Comparison of ENCODE assay signal across 11 cellular contexts in the genomic region with DNA sequence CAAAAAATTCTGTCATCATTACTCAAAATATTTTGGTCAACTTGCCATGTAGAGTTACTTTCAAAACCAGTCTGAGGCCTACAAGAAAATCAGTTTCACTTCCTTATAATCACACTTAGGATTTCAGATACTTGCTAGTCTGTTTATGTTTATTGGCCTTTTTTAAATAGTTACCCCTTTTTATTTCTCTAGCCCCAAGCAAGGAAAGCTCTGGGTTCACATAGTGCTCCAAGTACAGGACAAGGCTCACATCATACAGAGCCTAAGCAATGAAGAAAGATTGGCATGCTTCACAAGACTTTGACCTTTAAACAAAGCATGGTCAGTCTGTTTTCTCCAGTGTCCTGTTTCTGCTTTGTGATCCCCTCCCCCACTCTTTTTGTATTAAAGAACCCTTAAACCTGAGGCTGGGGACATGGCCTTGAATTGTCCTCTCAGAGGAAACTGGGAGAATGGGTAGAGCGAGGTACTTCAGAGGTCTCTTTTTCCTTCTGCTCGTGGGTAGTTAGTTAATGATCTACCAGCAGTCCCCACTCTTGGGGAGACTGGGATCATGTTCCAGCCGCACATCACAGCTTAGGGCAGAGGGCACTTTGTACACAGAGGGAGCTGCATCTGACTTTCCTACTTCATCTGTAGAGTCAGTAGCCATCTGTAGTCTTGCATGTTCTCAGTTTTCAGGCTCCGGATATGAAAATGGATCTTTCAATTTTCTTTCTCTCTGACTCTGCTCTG. TPM values are rescaled to one million over a fixed set of nuclear protein-coding genes. Genes with fewer than 3 reads are reported as not detected.
DNase-seq lines count a peak whose midpoint lies in the region; ATAC-seq, FAIRE-seq and TF ChIP-seq lines count a peak whose summit lies in the region.
"Had no signal": no experiment of that assay in that cellular context is flagged by ENCODE, and none has a peak within 500 bp of the region (broad histone marks: within the 10 kb centered on the region; RNA-seq: fewer than 3 reads in every experiment).

No MANE protein-coding gene starts in this region.

- H3K27me3 Mint-ChIP-seq in WTC11 (ENCODE audit: low read depth) (peaks cover 7% of the 10 kb centered on the region; the same call in 1 of the 2 replicates), osteocyte (ENCODE audit: unreplicated experiment) (no peaks in the 10 kb centered on the region)
- no peaks in the 10 kb centered on the region for H3K27me3 Mint-ChIP-seq in activated T-helper 2 cell treated with anti-CD3 and anti-CD28 coated beads, Interferon-gamma antibody, Interleukin-2, Interleukin-4, amounts not matched to agents 10 μg/mL and 5 μg/mL and 100 μg/mL, durations not matched to agents 14 hours and 24 hours and 36 hours (ENCODE audit: low read depth)

- H3K9me3 Mint-ChIP-seq in WTC11 (no peaks in the 10 kb centered on the region), osteocyte (ENCODE audit: unreplicated experiment) (no peaks in the 10 kb centered on the region)
- H3K9me3 Mint-ChIP-seq in activated T-helper 2 cell treated with anti-CD3 and anti-CD28 coated beads, Interferon-gamma antibody, Interleukin-2, Interleukin-4, amounts not matched to agents 10 μg/mL and 5 μg/mL and 100 μg/mL, durations not matched to agents 14 hours and 24 hours and 36 hours, result no peaks in the 10 kb centered on the region
- H3K9me3 Mint-ChIP-seq: T-helper 2 cell treated with Interferon-gamma antibody and Interleukin-4, amounts not matched to agents 5 μg/mL and 100 μg/mL, for 36 hours had no signal

- H3K9me3 ChIP-seq in A673 (ENCODE audit: low read depth, low read length, poor library complexity, severe bottlenecking), result no peaks in the 10 kb centered on the region

- H3K4me3 ChIP-seq in A673 (ENCODE audit: low read depth, low read length, poor library complexity, severe bottlenecking), result no peak overlapping the region

- no TSS peak for BruUV-seq in A673 (replicated peaks; lab: Mats Ljungman, UMichigan)

- TF ChIP-seq POLR2A in GM12892 (IDR thresholded peaks at IDR 0.05; ENCODE audit: low read depth, low read length), result no peak

- H3K27me3 ChIP-seq in A673 (replicated peaks; ENCODE audit: insufficient read depth, low read depth, low read length, poor library complexity), result no peaks in the 10 kb centered on the region

- H3K4me1 Mint-ChIP-seq in WTC11 (peaks cover 35% of the 10 kb centered on the region), osteocyte (ENCODE audit: unreplicated experiment) (peaks cover 14% of the 10 kb centered on the region)
- peaks cover 25% of the 10 kb centered on the region for H3K4me1 Mint-ChIP-seq in activated T-helper 2 cell treated with anti-CD3 and anti-CD28 coated beads, Interferon-gamma antibody, Interleukin-2, Interleukin-4, amounts not matched to agents 10 μg/mL and 5 μg/mL and 100 μg/mL, durations not matched to agents 14 hours and 24 hours and 36 hours (ENCODE audit: low read depth)

- intact Hi-C loops in A673 (cut with micrococcal nuclease; ENCODE audit: unreplicated experiment), result no loop called here
- intact Hi-C loops in activated T-helper 2 cell treated with anti-CD3 and anti-CD28 coated beads, Interferon-gamma antibody, Interleukin-2, Interleukin-4, amounts not matched to agents 10 μg/mL and 5 μg/mL and 100 μg/mL, durations not matched to agents 14 hours and 24 hours and 36 hours (cut with micrococcal nuclease), result no loop called here

- no peaks in the 10 kb centered on the region for H3K36me3 ChIP-seq in A673 (ENCODE audit: insufficient read depth, low read length, poor library complexity, severe bottlenecking)

- H3K36me3 Mint-ChIP-seq in WTC11 (no peaks in the 10 kb centered on the region), osteocyte (ENCODE audit: unreplicated experiment) (no peaks in the 10 kb centered on the region)
- H3K36me3 Mint-ChIP-seq in activated T-helper 2 cell treated with anti-CD3 and anti-CD28 coated beads, Interferon-gamma antibody, Interleukin-2, Interleukin-4, amounts not matched to agents 10 μg/mL and 5 μg/mL and 100 μg/mL, durations not matched to agents 14 hours and 24 hours and 36 hours (ENCODE audit: low read depth), result no peaks in the 10 kb centered on the region

- peak; percentile 36 for FAIRE-seq in GM12892 (lab: Jason Lieb, UNC)
- FAIRE-seq: bronchial epithelial cell had no signal

- DNase-seq in GM12892 (ENCODE audit: insufficient read length), result no peak
- no peak for DNase-seq in WTC11 (ENCODE audit: low spot score)
- DNase-seq in osteocyte (ENCODE audit: extremely low spot score, unreplicated experiment), result no peak
- DNase-seq in A673 (ENCODE audit: low spot score), result no peak
- DNase-seq in activated T-helper 2 cell treated with anti-CD3 and anti-CD28 coated beads, Interferon-gamma antibody, Interleukin-2, Interleukin-4, amounts not matched to agents 10 μg/mL and 5 μg/mL and 100 μg/mL, durations not matched to agents 14 hours and 24 hours and 36 hours (ENCODE audit: low spot score), result no peak
- no peak for DNase-seq in NCI-H2029 (lab: John Stamatoyannopoulos, UW)
- DNase-seq in stimulated activated CD4-positive, alpha-beta T cell treated with anti-CD3 and anti-CD28 coated beads, Interleukin-1b, Interleukin-23, amount 100 ng/mL, for 48 hours, result no peak

- no peak for TF ChIP-seq CTCF in WTC11 (IDR thresholded peaks at IDR 0.05)
- no peak for TF ChIP-seq CTCF in osteocyte (IDR thresholded peaks at IDR 0.05)
- TF ChIP-seq CTCF in A673 (conservative IDR thresholded peaks at IDR 0.05; ENCODE audit: low read depth, low read length), result no peak

- H3K4me3 Mint-ChIP-seq in WTC11, result no peak overlapping the region
- no peak overlapping the region for H3K4me3 Mint-ChIP-seq in osteocyte (ENCODE audit: unreplicated experiment)
- no peak overlapping the region for H3K4me3 Mint-ChIP-seq in activated T-helper 2 cell treated with anti-CD3 and anti-CD28 coated beads, Interferon-gamma antibody, Interleukin-2, Interleukin-4, amounts not matched to agents 10 μg/mL and 5 μg/mL and 100 μg/mL, durations not matched to agents 14 hours and 24 hours and 36 hours (ENCODE audit: low read depth)
- H3K4me3 Mint-ChIP-seq: T-helper 2 cell treated with Interferon-gamma antibody and Interleukin-4, amounts not matched to agents 5 μg/mL and 100 μg/mL, for 36 hours had no signal

- CTCF ChIA-PET in WTC11 (lab: Charles Lee), result interaction anchor here (0.6 to 3.8 kb wide), 3 partner anchors 24 to 117 kb away, joined by 3 to 16 read pairs (median 6); no protein-coding TSS in a partner anchor
- CTCF ChIA-PET in A673 (lab: Charles Lee), result no interaction called here

- no peaks in the 10 kb centered on the region for H3K4me1 ChIP-seq in A673 (ENCODE audit: insufficient read depth, low read length, poor library complexity, severe bottlenecking)

- H3K27ac ChIP-seq in A673 (ENCODE audit: low read depth, low read length, poor library complexity, severe bottlenecking), result no peak overlapping the region

- POLR2A ChIA-PET in WTC11 (lab: Charles Lee) (interaction anchor here (0.6 kb wide), 1 partner anchor 136 kb away, joined by 3 read pairs; no protein-coding TSS in a partner anchor), A673 (lab: Charles Lee; ENCODE audit: low non-redundant PET) (no interaction called here)

- ATAC-seq in HG02973 (IDR thresholded peaks at IDR 0.05; ENCODE audit: unreplicated experiment), result peak; percentile 62
- ATAC-seq in WTC11, result no peak

- no peak overlapping the region for H3K27ac Mint-ChIP-seq in WTC11
- peak overlapping the region; percentile 31 for H3K27ac Mint-ChIP-seq in osteocyte (ENCODE audit: unreplicated experiment)
- no peak overlapping the region for H3K27ac Mint-ChIP-seq in activated T-helper 2 cell treated with anti-CD3 and anti-CD28 coated beads, Interferon-gamma antibody, Interleukin-2, Interleukin-4, amounts not matched to agents 10 μg/mL and 5 μg/mL and 100 μg/mL, durations not matched to agents 14 hours and 24 hours and 36 hours
- H3K27ac Mint-ChIP-seq: T-helper 2 cell treated with Interferon-gamma antibody and Interleukin-4, amounts not matched to agents 5 μg/mL and 100 μg/mL, for 36 hours had no signal

TF ChIP-seq in WTC11, 78 proteins besides CTCF, POLR2A, EP300 and RAD21 (continues in another document):
- TF ChIP-seq, protein P1, sequence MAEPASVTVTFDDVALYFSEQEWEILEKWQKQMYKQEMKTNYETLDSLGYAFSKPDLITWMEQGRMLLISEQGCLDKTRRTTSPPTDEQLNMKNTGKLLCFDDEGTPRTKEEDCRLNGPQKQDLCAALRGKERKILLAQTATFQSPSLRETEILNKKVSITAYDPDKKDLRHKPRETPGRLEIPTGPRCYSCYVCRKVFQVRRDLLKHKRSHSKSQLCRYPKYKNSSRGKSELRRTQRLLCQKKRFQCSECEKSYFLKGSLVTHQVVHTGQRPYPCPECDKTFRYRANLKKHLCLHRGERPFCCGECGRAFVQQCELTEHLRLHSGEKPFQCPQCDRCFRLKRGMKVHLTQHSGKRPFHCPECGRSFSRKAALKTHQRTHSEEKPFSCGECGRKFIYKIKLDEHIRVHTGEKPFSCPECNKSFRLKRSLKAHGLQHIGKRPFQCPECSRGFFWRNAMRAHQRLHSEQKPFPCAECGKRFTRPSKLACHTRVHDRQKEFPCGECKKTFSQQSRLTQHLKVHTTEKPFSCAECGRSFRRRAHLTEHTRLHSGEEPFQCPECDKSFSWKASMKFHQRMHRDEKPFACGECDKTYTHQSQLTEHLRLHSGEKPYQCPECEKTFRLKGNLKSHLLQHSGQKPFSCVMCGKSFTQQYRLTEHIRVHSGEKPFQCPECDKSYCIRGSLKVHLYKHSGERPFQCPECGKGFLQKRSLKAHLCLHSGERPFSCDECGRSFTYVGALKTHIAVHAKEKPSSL (CRISPR knock-in tag; conservative IDR thresholded peaks at IDR 0.05), result no peak
- no peak for TF ChIP-seq IRF2 (CRISPR knock-in tag; IDR thresholded peaks at IDR 0.05; ENCODE audit: borderline replicate concordance, low read depth)
- TF ChIP-seq, protein P2, sequence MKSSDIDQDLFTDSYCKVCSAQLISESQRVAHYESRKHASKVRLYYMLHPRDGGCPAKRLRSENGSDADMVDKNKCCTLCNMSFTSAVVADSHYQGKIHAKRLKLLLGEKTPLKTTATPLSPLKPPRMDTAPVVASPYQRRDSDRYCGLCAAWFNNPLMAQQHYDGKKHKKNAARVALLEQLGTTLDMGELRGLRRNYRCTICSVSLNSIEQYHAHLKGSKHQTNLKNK (CRISPR knock-in tag; IDR thresholded peaks at IDR 0.05), result no peak
- no peak for TF ChIP-seq ZNF232 (CRISPR knock-in tag; IDR thresholded peaks at IDR 0.05)
- peak; percentile 44; the same call in 1 of the 2 replicates for TF ChIP-seq GABPB1 (CRISPR knock-in tag; IDR thresholded peaks at IDR 0.05)

RNA-seq across cellular contexts. Expression of a gene that starts 30.6 kb away (rescaled TPM):
- polyA plus RNA-seq in GM12892 (2012; ENCODE audit: missing spikeins), result 3.8 TPM
- total RNA-seq in WTC11 (2021) (0.82 to 2.0 TPM (median 1.2 TPM) in 3 replicates), osteocyte (not detected in 2 replicates), A673 (2021) (0.22 and 0.64 TPM in 2 replicates)
- total RNA-seq in activated T-helper 2 cell treated with anti-CD3 and anti-CD28 coated beads, Interferon-gamma antibody, Interleukin-2, Interleukin-4, amounts not matched to agents 10 μg/mL and 5 μg/mL and 100 μg/mL, durations not matched to agents 14 hours and 24 hours and 36 hours, result 7.1 and 8.5 TPM in 2 replicates

RNA-seq across cellular contexts. Expression of a gene that starts 54.9 kb away (rescaled TPM):
- 0.47 TPM for polyA plus RNA-seq in GM12892 (2012; ENCODE audit: missing spikeins)
- total RNA-seq in WTC11 (2021) (not detected in 3 replicates), osteocyte (not detected in 2 replicates), A673 (2021) (not detected in 2 replicates)
- total RNA-seq in activated T-helper 2 cell treated with anti-CD3 and anti-CD28 coated beads, Interferon-gamma antibody, Interleukin-2, Interleukin-4, amounts not matched to agents 10 μg/mL and 5 μg/mL and 100 μg/mL, durations not matched to agents 14 hours and 24 hours and 36 hours, result not detected in 2 replicates
- total RNA-seq: kidney epithelial cell had no signal
